Comparison of ENCODE assay signal across 17 cellular contexts in the genomic region with DNA sequence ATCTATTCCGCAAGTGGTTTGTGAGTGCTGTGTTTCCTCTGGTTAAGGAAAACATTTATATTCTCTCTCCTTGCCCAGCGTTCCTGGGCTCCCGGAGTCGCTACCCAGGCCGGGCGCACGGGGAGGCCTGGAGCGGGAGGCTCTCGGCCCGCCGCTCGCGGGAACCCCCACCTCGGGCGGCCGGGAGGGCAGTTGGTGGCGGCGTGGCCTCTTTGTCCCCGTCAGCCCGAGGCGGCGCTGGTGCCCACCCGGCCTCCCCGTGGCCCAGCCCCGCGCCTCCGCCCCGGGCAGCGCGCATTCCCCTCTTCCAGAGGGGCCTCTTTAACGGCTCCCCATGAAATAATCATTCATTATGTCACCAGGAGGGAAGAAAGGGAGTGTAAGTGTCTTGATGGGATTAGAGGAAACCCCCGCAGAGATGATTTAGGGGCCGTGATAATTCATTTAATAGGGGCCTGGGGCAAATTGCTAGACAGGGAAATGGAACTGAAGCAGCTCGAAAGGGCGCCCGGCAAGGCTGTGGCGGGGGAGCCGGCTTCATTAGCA.
A peak's percentile ranks its signal among the peaks of the same experiment; 100 is the strongest.
DNase-seq lines count a peak whose midpoint lies in the region.
"Had no signal": no experiment of that assay in that cellular context is flagged by ENCODE, and none has a peak within 500 bp of the region (broad histone marks: within the 10 kb centered on the region; RNA-seq: fewer than 3 reads in every experiment).

No MANE protein-coding gene starts in this region.

- no peaks in the 10 kb centered on the region for H3K36me3 ChIP-seq in HUES48 (ENCODE audit: control insufficient read depth, insufficient read depth, low read length)
- H3K36me3 ChIP-seq in mesodermal cell (ENCODE audit: control insufficient read depth, insufficient read depth, low read length), result no peaks in the 10 kb centered on the region
- H3K36me3 ChIP-seq in CD4-positive, alpha-beta memory T cell (ENCODE audit: insufficient read depth, low read length), result no peaks in the 10 kb centered on the region

- no peak overlapping the region for H3K4me3 Mint-ChIP-seq in CD4-positive, alpha-beta memory T cell
- H3K4me3 Mint-ChIP-seq: stimulated activated memory B cell treated with anti-CD40 and anti-IgM and Interleukin-4, amounts not matched to agents 10 μg/mL and 1 μg/mL and 100 μg/mL, for 72 hours; T-helper 1 cell treated with Interleukin-12 subunit alpha and Interleukin-12 subunit beta and Interleukin-4 antibody, amounts not matched to agents 30 μg/mL and 1 μg/mL, for 36 hours had no signal

- peaks cover 33% of the 10 kb centered on the region for H3K4me1 ChIP-seq in HUES48 (ENCODE audit: control insufficient read depth, insufficient read depth, low read length)
- no peaks in the 10 kb centered on the region for H3K4me1 ChIP-seq in mesodermal cell (ENCODE audit: control insufficient read depth, insufficient read depth, low read length, poor library complexity, severe bottlenecking)
- peaks cover 11% of the 10 kb centered on the region for H3K4me1 ChIP-seq in CD4-positive, alpha-beta memory T cell (ENCODE audit: insufficient read depth, low read length)
- H3K4me1 ChIP-seq: psoas muscle had no signal

- H3K27ac ChIP-seq in HUES48 (ENCODE audit: low read depth, low read length) (peak overlapping the region; percentile 72), mesodermal cell (ENCODE audit: low read depth, low read length, severe bottlenecking) (no peak overlapping the region)
- H3K27ac ChIP-seq in CD4-positive, alpha-beta memory T cell (ENCODE audit: low read depth, low read length), result no peak overlapping the region
- H3K27ac ChIP-seq: HL-60, psoas muscle had no signal

- intact Hi-C loops in CD4-positive, alpha-beta memory T cell (cut with micrococcal nuclease), result no loop called here

- H3K4me3 ChIP-seq in HUES48 (ENCODE audit: low read depth, low read length), result peak overlapping the region; percentile 53
- H3K4me3 ChIP-seq in mesodermal cell (ENCODE audit: extremely low read depth, insufficient read depth, low read length, poor library complexity, severe bottlenecking), result peak overlapping the region; percentile 24
- H3K4me3 ChIP-seq in CD4-positive, alpha-beta memory T cell (ENCODE audit: low read length in 2 of 2), result no peak overlapping the region
- H3K4me3 ChIP-seq: psoas muscle had no signal

- POLR2A ChIA-PET in CD4-positive, alpha-beta memory T cell (lab: Charles Lee; ENCODE audit: partially characterized antibody), result no interaction called here

- H3K36me3 Mint-ChIP-seq in CD4-positive, alpha-beta memory T cell, result no peaks in the 10 kb centered on the region
- H3K36me3 Mint-ChIP-seq: stimulated activated memory B cell treated with anti-CD40 and anti-IgM and Interleukin-4, amounts not matched to agents 10 μg/mL and 1 μg/mL and 100 μg/mL, for 72 hours had no signal

- H3K9ac ChIP-seq in HUES48 (ENCODE audit: low read depth, low read length), result no peak overlapping the region

- DNase-seq in ELF-1 (ENCODE audit: low read depth, low spot score), result peak; percentile 84
- peak; percentile 82 for DNase-seq in ecto neural progenitor cell (ENCODE audit: low spot score)
- DNase-seq in CD4-positive, alpha-beta memory T cell, result no peak
- DNase-seq in DMS153 treated with DMSO at 0.1 percent for 48 hours (lab: John Stamatoyannopoulos, UW; ENCODE audit: unreplicated experiment), result no peak
- no peak for DNase-seq in NCI-H748 (lab: John Stamatoyannopoulos, UW; ENCODE audit: unreplicated experiment)
- DNase-seq in hippocampal formation (lab: John Stamatoyannopoulos, UW), result no peak
- DNase-seq: activated CD4-positive, alpha-beta T cell treated with anti-CD3 and anti-CD28 coated beads for 4 hours; activated T-cell treated with anti-CD3 and anti-CD28 coated beads, Interleukin-2, amount 50 U/mL, for 72 hours; midbrain; NCI-H2171 treated with DMSO at 0.1 percent for 48 hours; psoas muscle; stimulated activated CD4-positive, alpha-beta T cell treated with anti-CD3 and anti-CD28 coated beads, Interleukin-2, amount 100 ng/mL, for 48 hours had no signal

- peaks cover 12% of the 10 kb centered on the region in 2 donors for H3K27me3 Mint-ChIP-seq in CD4-positive, alpha-beta memory T cell

- no peaks in the 10 kb centered on the region for H3K9me3 ChIP-seq in HUES48 (ENCODE audit: control insufficient read depth, insufficient read depth, low read length)
- no peaks in the 10 kb centered on the region for H3K9me3 ChIP-seq in mesodermal cell (ENCODE audit: control insufficient read depth, low read length)
- H3K9me3 ChIP-seq in CD4-positive, alpha-beta memory T cell (ENCODE audit: control insufficient read depth in 1 of 2, low read length in 2 of 2), result no peaks in the 10 kb centered on the region
- H3K9me3 ChIP-seq: psoas muscle had no signal

- H3K9me3 Mint-ChIP-seq in CD4-positive, alpha-beta memory T cell, result peaks cover 0 to 3% (median 0%) of the 10 kb centered on the region in 8 donors
- H3K9me3 Mint-ChIP-seq: activated T-cell treated with anti-CD3 and anti-CD28 coated beads, Interleukin-2, amount 50 U/mL, for 72 hours; stimulated activated memory B cell treated with anti-CD40 and anti-IgM and Interleukin-4, amounts not matched to agents 10 μg/mL and 1 μg/mL and 100 μg/mL, for 72 hours; T-helper 1 cell treated with Interleukin-12 subunit alpha and Interleukin-12 subunit beta and Interleukin-4 antibody, amounts not matched to agents 30 μg/mL and 1 μg/mL, for 36 hours had no signal

- peaks cover 6 to 13% (median 8%) of the 10 kb centered on the region in 4 donors for H3K4me1 Mint-ChIP-seq in CD4-positive, alpha-beta memory T cell

- 1 to 4% methylated on average over 15 to 16 of the region's 38 CpGs for WGBS in mesodermal cell (ENCODE audit: insufficient coverage in 2 of 2), 2 experiments

- H3K27me3 ChIP-seq in HUES48 (ENCODE audit: control insufficient read depth, insufficient read depth, low read length), result peaks cover 92% of the 10 kb centered on the region
- no peaks in the 10 kb centered on the region for H3K27me3 ChIP-seq in CD4-positive, alpha-beta memory T cell (ENCODE audit: insufficient read depth, low read length)

- CTCF ChIA-PET in CD4-positive, alpha-beta memory T cell (lab: Charles Lee; ENCODE audit: partially characterized antibody), result interaction anchor here (1.2 to 1.6 kb wide), 2 partner anchors 9 to 13 kb away, joined by 4 read pairs; no protein-coding TSS in a partner anchor

- H3K27ac Mint-ChIP-seq in CD4-positive, alpha-beta memory T cell, result no peak overlapping the region
- H3K27ac Mint-ChIP-seq: activated T-cell treated with anti-CD3 and anti-CD28 coated beads, Interleukin-2, amount 50 U/mL, for 72 hours; stimulated activated memory B cell treated with anti-CD40 and anti-IgM and Interleukin-4, amounts not matched to agents 10 μg/mL and 1 μg/mL and 100 μg/mL, for 72 hours; T-helper 1 cell treated with Interleukin-12 subunit alpha and Interleukin-12 subunit beta and Interleukin-4 antibody, amounts not matched to agents 30 μg/mL and 1 μg/mL, for 36 hours had no signal

Comparison
In these comparisons a context has a peak if more than half of its experiments do, and no peak if none do; other contexts are left out.
1. DNase-seq: peak in ELF-1 (single experiment) and ecto neural progenitor cell (single experiment); none in CD4-positive, alpha-beta memory T cell (0 of 5), DMS153 treated with DMSO at 0.1 percent for 48 hours (single experiment), NCI-H748 (single experiment) and hippocampal formation (0 of 2).
2. H3K4me3 ChIP-seq: peak in HUES48 (single experiment) and mesodermal cell (single experiment); none in CD4-positive, alpha-beta memory T cell (0 of 2).